17 cellular contexts compared by ENCODE assay signal in genomic region chr2:112824701-112825099, GRCh38. TPM values are rescaled to one million over a fixed set of nuclear protein-coding genes. Genes with fewer than 3 reads are reported as not detected.
DNase-seq lines count a peak whose midpoint lies in the region; ATAC-seq, FAIRE-seq and TF ChIP-seq lines count a peak whose summit lies in the region.
"Had no signal": no experiment of that assay in that cellular context is flagged by ENCODE, and none has a peak within 500 bp of the region (broad histone marks: within the 10 kb centered on the region; RNA-seq: fewer than 3 reads in every experiment).

No MANE protein-coding gene starts in this region.

- POLR2A ChIA-PET in OCI-LY7 (lab: Charles Lee): no interaction called here

- H3K4me3 Mint-ChIP-seq in HFFc6: no peak overlapping the region
- H3K4me3 Mint-ChIP-seq in astrocyte (ENCODE audit: unreplicated experiment): no peak overlapping the region
- H3K4me3 Mint-ChIP-seq: IgD-negative memory B cell had no signal

- no peaks in the 10 kb centered on the region; the same call in 1 of the 2 replicates for H3K27me3 Mint-ChIP-seq in HFFc6 (ENCODE audit: insufficient read depth)
- H3K27me3 Mint-ChIP-seq in astrocyte (ENCODE audit: low read depth, unreplicated experiment): peaks cover 10% of the 10 kb centered on the region

- FAIRE-seq in astrocyte (lab: Jason Lieb, UNC): no peak
- FAIRE-seq: A204.1 had no signal

- H3K36me3 ChIP-seq in ACC112 (ENCODE audit: insufficient read depth, low read length): no peaks in the 10 kb centered on the region
- no peaks in the 10 kb centered on the region for H3K36me3 ChIP-seq in astrocyte (ENCODE audit: insufficient read depth, low read length)
- H3K36me3 ChIP-seq in OCI-LY7 (ENCODE audit: insufficient read depth, low read length): no peaks in the 10 kb centered on the region

- H3K27ac ChIP-seq in ACC112 (ENCODE audit: low read depth, low read length) (peak overlapping the region; percentile 43), astrocyte (ENCODE audit: low read depth, low read length) (no peak overlapping the region), OCI-LY7 (ENCODE audit: low read depth, low read length, poor library complexity, severe bottlenecking) (no peak overlapping the region)
- H3K27ac ChIP-seq: C4-2B had no signal

- H3K27ac Mint-ChIP-seq in HFFc6 (peak overlapping the region; percentile 62; the same call in 1 of the 2 replicates), astrocyte (ENCODE audit: unreplicated experiment) (no peak overlapping the region)
- H3K27ac Mint-ChIP-seq: IgD-negative memory B cell had no signal

- H3K27me3 ChIP-seq in ACC112 (ENCODE audit: insufficient read depth, low read length) (no peaks in the 10 kb centered on the region), astrocyte (ENCODE audit: insufficient read depth, low read length) (no peaks in the 10 kb centered on the region)

- H3K4me3 ChIP-seq in ACC112 (ENCODE audit: low read depth, low read length) (no peak overlapping the region), astrocyte (ENCODE audit: insufficient read depth, low read depth, low read length) (no peak overlapping the region), OCI-LY7 (ENCODE audit: low read depth, low read length, poor library complexity, severe bottlenecking) (no peak overlapping the region)

- CTCF ChIA-PET in OCI-LY7 (lab: Charles Lee; ENCODE audit: unreplicated experiment): no interaction called here

- intact Hi-C loops in OCI-LY7 (cut with micrococcal nuclease; ENCODE audit: unreplicated experiment): no loop called here

- TF ChIP-seq CTCF in HFFc6 (IDR thresholded peaks at IDR 0.05) (no peak), astrocyte (IDR thresholded peaks at IDR 0.05; ENCODE audit: insufficient read depth, low read depth, low read length) (no peak), OCI-LY7 (conservative IDR thresholded peaks at IDR 0.05; ENCODE audit: low read length) (no peak)

- no peaks in the 10 kb centered on the region for H4K20me1 ChIP-seq in astrocyte (ENCODE audit: insufficient read depth, low read length)
- no peaks in the 10 kb centered on the region for H4K20me1 ChIP-seq in OCI-LY7 (ENCODE audit: insufficient read depth, low read length)

- H3K4me2 ChIP-seq in astrocyte (ENCODE audit: low read length): peak overlapping the region; percentile 7
- H3K4me2 ChIP-seq in OCI-LY7 (ENCODE audit: low read length): no peak overlapping the region

- H2AFZ ChIP-seq in ACC112 (ENCODE audit: low read length, unreplicated experiment) (no peak overlapping the region), astrocyte (ENCODE audit: low read depth, low read length) (peak overlapping the region; percentile 31), OCI-LY7 (ENCODE audit: low read length) (no peak overlapping the region)

- H3K9me2 ChIP-seq in OCI-LY7 (ENCODE audit: insufficient read depth, low read length): no peaks in the 10 kb centered on the region

- H3K9me3 ChIP-seq in astrocyte (ENCODE audit: insufficient read depth, low read depth, low read length) (no peaks in the 10 kb centered on the region), OCI-LY7 (ENCODE audit: low read length) (no peaks in the 10 kb centered on the region)

- no peak for DNase-seq in HFFc6
- DNase-seq in astrocyte (ENCODE audit: low read depth): no peak
- DNase-seq in left lobe of liver (ENCODE audit: low spot score): no peak
- DNase-seq in effector CD4-positive, alpha-beta T cell: no peak
- DNase-seq in stimulated activated CD4-positive, alpha-beta T cell treated with anti-CD3 and anti-CD28 coated beads, Interleukin-4, amount 100 ng/mL, for 1 hour: no peak
- DNase-seq in OCI-LY7 (ENCODE audit: low spot score): no peak
- DNase-seq: DMS 273 treated with DMSO at 0.1 percent for 48 hours, GF-D8, Kasumi-1, NCI-H1694 treated with DMSO at 0.1 percent for 48 hours, NCI-H2107, NCI-H524 treated with DMSO at 0.1 percent for 48 hours had no signal

- H3K79me2 ChIP-seq in ACC112 (ENCODE audit: control insufficient read depth, insufficient read depth, low read length, unreplicated experiment): no peaks in the 10 kb centered on the region
- no peaks in the 10 kb centered on the region for H3K79me2 ChIP-seq in astrocyte (ENCODE audit: insufficient read depth, low read length)
- H3K79me2 ChIP-seq in OCI-LY7 (ENCODE audit: insufficient read depth, low read depth, low read length): no peaks in the 10 kb centered on the region

- H3K4me1 ChIP-seq in ACC112 (ENCODE audit: control insufficient read depth, insufficient read depth, low read length, unreplicated experiment) (peaks cover 23% of the 10 kb centered on the region), astrocyte (ENCODE audit: insufficient read depth, low read length) (peaks cover 8% of the 10 kb centered on the region), OCI-LY7 (ENCODE audit: insufficient read depth, low read length, poor library complexity, severe bottlenecking) (no peaks in the 10 kb centered on the region)

- BruUV-seq in OCI-LY7 (replicated peaks; lab: Mats Ljungman, UMichigan): no TSS peak

- H3K9me3 Mint-ChIP-seq in HFFc6: no peaks in the 10 kb centered on the region
- H3K9me3 Mint-ChIP-seq in astrocyte (ENCODE audit: unreplicated experiment): peaks cover 3% of the 10 kb centered on the region

- H3K4me1 Mint-ChIP-seq in HFFc6 (ENCODE audit: low read depth): peaks cover 33% of the 10 kb centered on the region
- H3K4me1 Mint-ChIP-seq in astrocyte (ENCODE audit: low read depth, unreplicated experiment): peaks cover 10% of the 10 kb centered on the region

- peak; percentile 4 for ATAC-seq in left lobe of liver
- ATAC-seq: Right ventricle myocardium inferior had no signal

- H3K9ac ChIP-seq in astrocyte (ENCODE audit: low read length): no peak overlapping the region

- H3K36me3 Mint-ChIP-seq in HFFc6 (ENCODE audit: low read depth): peaks cover 7% of the 10 kb centered on the region; the same call in 1 of the 2 replicates
- H3K36me3 Mint-ChIP-seq in astrocyte (ENCODE audit: low read depth, unreplicated experiment): no peaks in the 10 kb centered on the region

RNA-seq across cellular contexts. Expression of gene IL1B, which starts 11.9 kb away (rescaled TPM):
- total RNA-seq in HFFc6 (2021; fragmentation: NEBNext Ultra II Directional; extraction: Animal tissue kit (Norgen Biotek cat#: 25700)): 1 to 10 TPM; 1.3 to 7.7 (median 6.0) TPM
- total RNA-seq in astrocyte: not detected in 2 replicates
- not detected for total RNA-seq in left lobe of liver
- not detected in 2 replicates for total RNA-seq in OCI-LY7 (2014; rRNA removed; shearing (Covaris generic))
- total RNA-seq in OCI-LY7 (2022): not detected in 2 replicates
- total RNA-seq: Right ventricle myocardium inferior had no signal

RNA-seq across cellular contexts. Expression of gene IL1A, which starts 40.4 kb away (rescaled TPM):
- under 1 TPM in 1 of 6 experiments, not detected in 5; 0.07 TPM for total RNA-seq in HFFc6 (2021; fragmentation: NEBNext Ultra II Directional; extraction: Animal tissue kit (Norgen Biotek cat#: 25700))
- total RNA-seq in astrocyte (0.31 and 0.43 TPM in 2 replicates), left lobe of liver (not detected), OCI-LY7 (2022) (not detected in 2 replicates)
- not detected in 2 replicates for total RNA-seq in OCI-LY7 (2014; rRNA removed; shearing (Covaris generic))
- total RNA-seq: Right ventricle myocardium inferior had no signal
